Comparison of ENCODE assay signal across 28 cellular contexts in the genomic region with DNA sequence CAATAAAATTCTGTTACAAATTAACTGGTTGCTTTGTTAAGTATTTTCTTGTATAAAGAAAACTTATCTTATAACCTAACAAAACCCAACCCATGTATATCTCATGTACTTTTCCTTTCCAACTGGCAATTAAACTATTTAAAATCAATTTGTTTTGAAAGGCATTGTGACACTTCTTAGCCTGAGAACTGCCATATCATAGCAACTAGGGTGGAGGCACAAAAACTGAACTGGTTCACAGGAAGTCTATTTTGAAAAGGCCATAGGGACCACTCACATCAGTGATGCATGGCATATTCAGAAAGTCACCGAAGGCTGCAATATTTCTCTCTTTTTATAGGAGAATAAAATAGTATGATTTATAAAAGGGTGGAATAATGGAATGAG. TPM values are rescaled to one million over a fixed set of nuclear protein-coding genes. Genes with fewer than 3 reads are reported as not detected.
A peak's percentile ranks its signal among the peaks of the same experiment; 100 is the strongest.
DNase-seq lines count a peak whose midpoint lies in the region; ATAC-seq, FAIRE-seq and TF ChIP-seq lines count a peak whose summit lies in the region.
"Had no signal": no experiment of that assay in that cellular context is flagged by ENCODE, and none has a peak within 500 bp of the region (broad histone marks: within the 10 kb centered on the region; RNA-seq: fewer than 3 reads in every experiment).

No MANE protein-coding gene starts in this region.

- no peak overlapping the region for H3K4me2 ChIP-seq in GM23248 (ENCODE audit: unreplicated experiment)
- H3K4me2 ChIP-seq in Loucy (ENCODE audit: low read depth, low read length, poor library complexity, severe bottlenecking), result no peak overlapping the region
- no peak overlapping the region for H3K4me2 ChIP-seq in endothelial cell of umbilical vein (ENCODE audit: insufficient read depth, low read length)
- H3K4me2 ChIP-seq: GM23338, KMS-11 had no signal

- intact Hi-C loops in endothelial cell of umbilical vein (cut with micrococcal nuclease), result loop anchor here (10.0 kb wide), 2 partner anchors 1875 to 1935 kb away; a partner anchor contains a TSS
- intact Hi-C loops in pancreas (cut with DNase I), result no loop called here

- H3K9me1 ChIP-seq in endothelial cell of umbilical vein (replicated peaks; ENCODE audit: control insufficient read depth, extremely low read depth, insufficient read depth, low read length), result no peaks in the 10 kb centered on the region

- H3K9ac ChIP-seq in GM23248, result no peak overlapping the region
- no peak overlapping the region for H3K9ac ChIP-seq in Loucy (ENCODE audit: low read depth, low read length, poor library complexity, severe bottlenecking)
- no peak overlapping the region for H3K9ac ChIP-seq in endothelial cell of umbilical vein (replicated peaks; ENCODE audit: extremely low read depth, insufficient read depth, low read length)
- H3K9ac ChIP-seq: KMS-11 had no signal

- H4K20me1 ChIP-seq in GM23248 (ENCODE audit: insufficient read depth) (no peaks in the 10 kb centered on the region), Loucy (ENCODE audit: insufficient read depth, low read length, poor library complexity, severe bottlenecking) (no peaks in the 10 kb centered on the region), endothelial cell of umbilical vein (replicated peaks; ENCODE audit: control insufficient read depth, extremely low read depth, insufficient read depth, low read length) (no peaks in the 10 kb centered on the region)

- no peaks in the 10 kb centered on the region for H3K79me2 ChIP-seq in GM23248 (ENCODE audit: insufficient read depth)
- H3K79me2 ChIP-seq in Loucy (ENCODE audit: insufficient read depth, low read length), result no peaks in the 10 kb centered on the region
- H3K79me2 ChIP-seq in endothelial cell of umbilical vein (ENCODE audit: control insufficient read depth, insufficient read depth, low read length), result no peaks in the 10 kb centered on the region

- no peaks in the 10 kb centered on the region for H3K9me2 ChIP-seq in GM23248 (ENCODE audit: insufficient read depth)
- no peaks in the 10 kb centered on the region for H3K9me2 ChIP-seq in Loucy (replicated peaks; ENCODE audit: low read depth, low read length)

- no peak overlapping the region; the same call in 1 of the 2 replicates for H3K27ac ChIP-seq in GM23248
- no peak overlapping the region for H3K27ac ChIP-seq in endothelial cell of umbilical vein (ENCODE audit: insufficient read depth, low read depth, low read length)
- H3K27ac ChIP-seq in pancreas, result no peak overlapping the region
- H3K27ac ChIP-seq: KMS-11, RWPE1 had no signal

- peaks cover 16% of the 10 kb centered on the region for H3K4me1 ChIP-seq in GM23248 (ENCODE audit: insufficient read depth)
- H3K4me1 ChIP-seq in Loucy (ENCODE audit: insufficient read depth, low read length, poor library complexity, severe bottlenecking), result peaks cover 7% of the 10 kb centered on the region
- peaks cover 25% of the 10 kb centered on the region for H3K4me1 ChIP-seq in endothelial cell of umbilical vein (ENCODE audit: control insufficient read depth, extremely low read depth, insufficient read depth, low read length)
- H3K4me1 ChIP-seq in pancreas, result no peaks in the 10 kb centered on the region
- H3K4me1 ChIP-seq: BE2C had no signal

- TF ChIP-seq CTCF in Loucy (conservative IDR thresholded peaks at IDR 0.05; ENCODE audit: low read length) (no peak), endothelial cell of umbilical vein (IDR thresholded peaks at IDR 0.05; ENCODE audit: extremely low read depth in 1 of 2, insufficient read depth in 1 of 2, low read depth in 1 of 2, low read length in 2 of 2) (no peak), pancreas (IDR thresholded peaks at IDR 0.05) (no peak)

- ATAC-seq in pancreas (no peak), HG03442 (IDR thresholded peaks at IDR 0.05; ENCODE audit: unreplicated experiment) (no peak)
- ATAC-seq: GM23338, Panc1 had no signal

- POLR2A ChIA-PET in endothelial cell of umbilical vein (lab: Charles Lee), result no interaction called here

- WGBS in GM23248 (ENCODE audit: low coverage in 1 of 2, low lambda C conversion rate in 2 of 2, missing lambda C conversion rate in 2 of 2), 2 experiments, result 94 to 95% methylated on average over 1 of the region's 1 CpG
- WGBS in pancreas, 2 donors, result 89 to 97% methylated on average over 1 of the region's 1 CpG

- no peak for TF ChIP-seq POLR2A in endothelial cell of umbilical vein (IDR thresholded peaks at IDR 0.05; ENCODE audit: low read depth, low read length)

- dilution Hi-C loops in endothelial cell of umbilical vein (cut with MboI; ENCODE audit: extremely low pct_ligation_motif_present, low sequenced_read_pairs), result no loop called here

- H3K27me3 ChIP-seq in GM23248 (replicated peaks; ENCODE audit: insufficient read depth) (no peaks in the 10 kb centered on the region), Loucy (ENCODE audit: insufficient read depth, low read length, poor library complexity, severe bottlenecking) (no peaks in the 10 kb centered on the region), endothelial cell of umbilical vein (ENCODE audit: control insufficient read depth in 2 of 2, insufficient read depth in 2 of 2, low read length in 2 of 2) (no peaks in the 10 kb centered on the region), pancreas (no peaks in the 10 kb centered on the region)
- H3K27me3 ChIP-seq: BE2C had no signal

- DNase-seq in GM23248 (no peak), endothelial cell of umbilical vein (ENCODE audit: low read depth, low spot score) (no peak), pancreas (no peak), HUDEP-2 (lab: John Stamatoyannopoulos, UW; ENCODE audit: unreplicated experiment in 76 of 76) (no peak), NCI-H1105 (lab: John Stamatoyannopoulos, UW) (no peak)
- DNase-seq: ACHN, BE2C, Calu3, DMS153, DND-41, H9, NCI-H1092 treated with DMSO at 0.1 percent for 48 hours, NCI-H1436 treated with DMSO at 0.1 percent for 48 hours, NCI-H187 treated with DMSO at 0.1 percent for 48 hours, NCI-H2171 treated with DMSO at 0.1 percent for 48 hours, NCI-H345, NCI-H510A treated with DMSO at 0.1 percent for 48 hours, NCI-H82, SHP77 treated with DMSO at 0.1 percent for 48 hours, T-helper 1 cell had no signal

- in situ Hi-C loops in GM23248 (cut with MboI), result no loop called here

- H3K9me3 ChIP-seq in GM23248 (ENCODE audit: low read depth) (no peaks in the 10 kb centered on the region), Loucy (ENCODE audit: insufficient read depth, low read depth, low read length) (no peaks in the 10 kb centered on the region), endothelial cell of umbilical vein (replicated peaks; ENCODE audit: control insufficient read depth, insufficient read depth, low read length) (no peaks in the 10 kb centered on the region), pancreas (no peaks in the 10 kb centered on the region)
- H3K9me3 ChIP-seq: BE2C had no signal

- H3K36me3 ChIP-seq in GM23248 (ENCODE audit: low read depth) (no peaks in the 10 kb centered on the region), Loucy (ENCODE audit: insufficient read depth, low read length) (no peaks in the 10 kb centered on the region), endothelial cell of umbilical vein (ENCODE audit: control insufficient read depth in 2 of 2, extremely low read depth in 1 of 2, insufficient read depth in 2 of 2, low read length in 2 of 2) (no peaks in the 10 kb centered on the region), pancreas (no peaks in the 10 kb centered on the region)
- H3K36me3 ChIP-seq: BE2C had no signal

- CTCF ChIA-PET in endothelial cell of umbilical vein (lab: Charles Lee), result no interaction called here

- no peak for FAIRE-seq in endothelial cell of umbilical vein (lab: Jason Lieb, UNC)
- FAIRE-seq in pancreas (lab: Jason Lieb, UNC), result peak; percentile 92
- FAIRE-seq: GM12892 had no signal

- H2AFZ ChIP-seq in GM23248 (0 out of 2 replicates have a peak overlapping the region, but pooled peaks have one; percentile 6), Loucy (ENCODE audit: low read length) (peak overlapping the region; percentile 13; the same call in 1 of the 2 replicates), endothelial cell of umbilical vein (ENCODE audit: low read depth, low read length) (peak overlapping the region; percentile 51)
- H2AFZ ChIP-seq: GM23338 had no signal

- peaks cover 2% of the 10 kb centered on the region; the same call in 1 of the 2 replicates for H3F3A ChIP-seq in GM23248 (ENCODE audit: insufficient read depth)
- H3F3A ChIP-seq in Loucy (ENCODE audit: low read depth), result no peaks in the 10 kb centered on the region

- no TSS peak for BruUV-seq in endothelial cell of umbilical vein (replicated peaks; lab: Mats Ljungman, UMichigan)

- peak overlapping the region; percentile 14; the same call in 1 of the 2 replicates for H3K4me3 ChIP-seq in GM23248
- H3K4me3 ChIP-seq in Loucy (ENCODE audit: low read length, poor library complexity, severe bottlenecking), result no peak overlapping the region
- H3K4me3 ChIP-seq in endothelial cell of umbilical vein (replicated peaks in 1 of 3; ENCODE audit: insufficient read depth in 1 of 3, low read depth in 1 of 3, low read length in 3 of 3), result no peak overlapping the region
- no peak overlapping the region for H3K4me3 ChIP-seq in pancreas
- H3K4me3 ChIP-seq: GM23338 had no signal

TF ChIP-seq in endothelial cell of umbilical vein, 7 proteins besides CTCF, POLR2A, EP300 and RAD21 (continues in another document):
- TF ChIP-seq MYC (IDR thresholded peaks at IDR 0.05; ENCODE audit: low read depth, low read length), result no peak
- TF ChIP-seq JUN (IDR thresholded peaks at IDR 0.05; ENCODE audit: borderline replicate concordance, insufficient read depth, insufficient read length, low read depth), result no peak
- TF ChIP-seq, protein P1, sequence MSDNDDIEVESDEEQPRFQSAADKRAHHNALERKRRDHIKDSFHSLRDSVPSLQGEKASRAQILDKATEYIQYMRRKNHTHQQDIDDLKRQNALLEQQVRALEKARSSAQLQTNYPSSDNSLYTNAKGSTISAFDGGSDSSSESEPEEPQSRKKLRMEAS (IDR thresholded peaks at IDR 0.05; ENCODE audit: insufficient read depth, insufficient read length), result no peak
- TF ChIP-seq GATA2 (IDR thresholded peaks at IDR 0.05; ENCODE audit: insufficient read depth, insufficient read length, low read depth, low read length), result no peak
- TF ChIP-seq EZH2 (IDR thresholded peaks at IDR 0.05; ENCODE audit: borderline replicate concordance, low read depth, low read length, severe bottlenecking), result no peak

RNA-seq across cellular contexts. Expression of a gene that starts 40.5 kb away (rescaled TPM):
- total RNA-seq in GM23248 (2014; rRNA removed; shearing (Covaris generic)), result 31.7 and 32.2 TPM in 2 replicates
- polyA plus RNA-seq in GM23248 (2016; fragmentation: Nextera tagmentation; extraction: Ambion mirVana), result 32.6 and 33.7 TPM in 2 replicates
- total RNA-seq in endothelial cell of umbilical vein, result 44.0 and 50.0 TPM in 2 replicates
- 16.3 and 21.9 TPM in 2 replicates for polyA plus RNA-seq in endothelial cell of umbilical vein
- polyA plus RNA-seq in endothelial cell of umbilical vein (2011; cell fraction: cytosol; rRNA removed), result 21.2 and 22.9 TPM in 2 replicates
- 30.7 and 36.0 TPM in 2 replicates for polyA plus RNA-seq in endothelial cell of umbilical vein (2011; cell fraction: nucleus; rRNA removed)
- polyA plus RNA-seq in endothelial cell of umbilical vein (2012), result 37.8 and 39.0 TPM in 2 replicates
- 45.1 and 46.4 TPM in 2 replicates for polyA minus RNA-seq in endothelial cell of umbilical vein
- 0.41 TPM for polyA minus RNA-seq in endothelial cell of umbilical vein (2011; cell fraction: cytosol; rRNA and poly(A)+ RNA removed)
- polyA minus RNA-seq in endothelial cell of umbilical vein (2011; cell fraction: nucleus; rRNA and poly(A)+ RNA removed), result 120 and 128 TPM in 2 replicates
- 1 to 10 TPM; 1.4 to 5.7 (median 2.9) TPM for total RNA-seq in pancreas
- polyA plus RNA-seq in pancreas, result 1 to 10 TPM in 1 of 2 donors, under 1 TPM in 1; 0.80 to 1.6 TPM
- polyA plus RNA-seq: IgD-negative memory B cell had no signal
